Comparison of ENCODE assay signal across 8 cellular contexts in the genomic region with DNA sequence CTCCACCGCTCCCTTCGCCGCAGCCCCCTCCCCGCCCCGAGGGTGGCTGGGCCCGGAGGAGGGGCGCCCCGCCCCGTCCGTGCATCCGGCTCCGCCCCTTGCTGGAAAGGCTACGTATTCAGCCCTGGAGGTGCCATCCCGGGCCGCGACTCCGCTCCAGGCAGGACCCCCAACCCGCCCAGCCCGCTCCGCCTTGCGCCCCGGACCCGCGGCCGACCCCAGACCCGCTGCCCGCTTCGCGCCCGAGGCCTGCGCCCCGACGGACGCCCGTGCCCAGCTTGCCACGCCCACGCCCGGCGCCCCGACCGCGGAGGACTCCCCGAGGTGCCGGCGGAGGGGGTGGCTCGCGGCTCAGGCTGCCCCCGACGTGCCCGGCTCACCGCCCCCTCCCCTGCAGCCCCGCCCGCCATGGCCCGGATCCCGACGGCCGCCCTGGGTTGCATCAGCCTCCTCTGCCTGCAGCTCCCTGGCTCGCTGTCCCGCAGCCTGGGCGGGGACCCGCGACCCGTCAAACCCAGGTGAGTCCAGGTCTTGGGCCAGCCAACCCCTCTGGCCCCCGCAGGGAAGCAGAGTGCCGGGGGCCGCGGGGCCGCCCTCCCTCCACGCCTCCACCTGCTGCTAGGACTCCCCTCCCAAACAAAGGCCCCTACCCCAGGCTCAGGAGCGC. TPM values are rescaled to one million over a fixed set of nuclear protein-coding genes. Genes with fewer than 3 reads are reported as not detected.
A peak's percentile ranks its signal among the peaks of the same experiment; 100 is the strongest.
DNase-seq lines count a peak whose midpoint lies in the region; ATAC-seq and TF ChIP-seq lines count a peak whose summit lies in the region.

A gene with protein sequence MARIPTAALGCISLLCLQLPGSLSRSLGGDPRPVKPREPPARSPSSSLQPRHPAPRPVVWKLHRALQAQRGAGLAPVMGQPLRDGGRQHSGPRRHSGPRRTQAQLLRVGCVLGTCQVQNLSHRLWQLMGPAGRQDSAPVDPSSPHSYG (plus strand): TSS at position 104 of the 667 bp plus-strand sequence. CDS start 305 bp downstream, at position 409.

- H3K36me3 ChIP-seq in CD8-positive, alpha-beta memory T cell (ENCODE audit: insufficient read depth, low read length) = no peaks in the 10 kb centered on the region
- no peaks in the 10 kb centered on the region for H3K36me3 ChIP-seq in Panc1 (ENCODE audit: control insufficient read depth, insufficient read depth, low read length)

- peak within 1 kb of the TSS; percentile 47 for H3K4me3 ChIP-seq in CD8-positive, alpha-beta memory T cell (ENCODE audit: low read length)
- peak within 1 kb of the TSS; percentile 57 to 72 for H3K4me3 ChIP-seq in Panc1 (ENCODE audit: low read depth in 2 of 2, low read length in 2 of 2)
- peak within 1 kb of the TSS; percentile 62 for H3K4me3 ChIP-seq in iPS-11a (ENCODE audit: low read depth, low read length)

- H3K36me3 Mint-ChIP-seq in CD8-positive, alpha-beta memory T cell = no peaks in the 10 kb centered on the region
- no peaks in the 10 kb centered on the region for H3K36me3 Mint-ChIP-seq in activated naive CD8-positive, alpha-beta T cell

- H3K4me1 ChIP-seq in CD8-positive, alpha-beta memory T cell (ENCODE audit: insufficient read depth, low read length) = no peaks in the 10 kb centered on the region
- peaks cover 13% of the 10 kb centered on the region for H3K4me1 ChIP-seq in Panc1 (ENCODE audit: control insufficient read depth, insufficient read depth, low read length)

- in situ Hi-C loops in Panc1 (cut with HindIII; ENCODE audit: low pct_unique_long_range_greater_than_20kb, low sequenced_read_pairs) = no loop called here

- TF ChIP-seq CTCF in Panc1 (IDR thresholded peaks at IDR 0.05) = no peak

- H3K27ac ChIP-seq in CD8-positive, alpha-beta memory T cell (ENCODE audit: low read depth, low read length) = no peak within 1 kb of the TSS
- peak within 1 kb of the TSS; percentile 63; the same call in 1 of the 2 replicates for H3K27ac ChIP-seq in Panc1 (ENCODE audit: low read length)

- H3K27me3 ChIP-seq in CD8-positive, alpha-beta memory T cell (ENCODE audit: insufficient read depth, low read length, poor library complexity, severe bottlenecking) = no peaks in the 10 kb centered on the region
- H3K27me3 ChIP-seq in Panc1 (ENCODE audit: control insufficient read depth, insufficient read depth, low read length) = no peaks in the 10 kb centered on the region

- CTCF ChIA-PET in CD8-positive, alpha-beta memory T cell (lab: Charles Lee) = interaction anchor here (2.1 kb wide), 1 partner anchor 44 kb away, joined by 5 read pairs; a partner anchor contains a TSS
- CTCF ChIA-PET in Panc1 (lab: Charles Lee) = no interaction called here

- H3K4me1 Mint-ChIP-seq in CD8-positive, alpha-beta memory T cell = peaks cover 7 to 8% (median 7%) of the 10 kb centered on the region in 3 donors
- H3K4me1 Mint-ChIP-seq in activated naive CD8-positive, alpha-beta T cell (ENCODE audit: low read depth) = peaks cover 9% of the 10 kb centered on the region

- POLR2A ChIA-PET in CD8-positive, alpha-beta memory T cell (lab: Charles Lee) = interaction anchor here (0.7 to 1.0 kb wide), 2 partner anchors 11 to 44 kb away, joined by 5 to 6 read pairs; a partner anchor contains a TSS
- POLR2A ChIA-PET in Panc1 (lab: Charles Lee) = no interaction called here

- H3K9me3 Mint-ChIP-seq in CD8-positive, alpha-beta memory T cell = no peaks in the 10 kb centered on the region
- no peaks in the 10 kb centered on the region for H3K9me3 Mint-ChIP-seq in activated naive CD8-positive, alpha-beta T cell (ENCODE audit: low read depth)

- intact Hi-C loops in Panc1 (cut with micrococcal nuclease; ENCODE audit: unreplicated experiment) = no loop called here

- BruUV-seq in Panc1 (replicated peaks; lab: Mats Ljungman, UMichigan) = no TSS peak

- peak; percentile 56 to 79 (median 62) for DNase-seq in CD8-positive, alpha-beta memory T cell
- DNase-seq in Panc1 (ENCODE audit: low read depth, low spot score) (no peak), midbrain (lab: John Stamatoyannopoulos, UW) (no peak), cerebellum (ENCODE audit: low spot score) (no peak)
- DNase-seq in stimulated activated CD4-positive, alpha-beta T cell treated with anti-CD3 and anti-CD28 coated beads, Interleukin-4, amount 100 ng/mL, for 1 hour = peak; percentile 70

- H3K9me3 ChIP-seq in CD8-positive, alpha-beta memory T cell (ENCODE audit: low read length) = no peaks in the 10 kb centered on the region
- H3K9me3 ChIP-seq in Panc1 (ENCODE audit: control insufficient read depth, insufficient read depth, low read depth, low read length) = no peaks in the 10 kb centered on the region

- peaks cover 4 to 11% of the 10 kb centered on the region in 2 donors for H3K27me3 Mint-ChIP-seq in CD8-positive, alpha-beta memory T cell
- no peaks in the 10 kb centered on the region for H3K27me3 Mint-ChIP-seq in activated naive CD8-positive, alpha-beta T cell

- ATAC-seq in Panc1 (peak; percentile 69), GM18868 (IDR thresholded peaks at IDR 0.05; ENCODE audit: unreplicated experiment) (no peak)

- H3K27ac Mint-ChIP-seq in CD8-positive, alpha-beta memory T cell = peak within 1 kb of the TSS in 2 of 8 donors; percentile 62 to 78
- no peak within 1 kb of the TSS for H3K27ac Mint-ChIP-seq in activated naive CD8-positive, alpha-beta T cell

- H3K4me3 Mint-ChIP-seq in CD8-positive, alpha-beta memory T cell = peak within 1 kb of the TSS; percentile 70 to 85 (median 72)
- H3K4me3 Mint-ChIP-seq in activated naive CD8-positive, alpha-beta T cell = peak within 1 kb of the TSS; percentile 82

RNA-seq across cellular contexts. Expression of the gene that starts here (rescaled TPM):
- total RNA-seq in CD8-positive, alpha-beta memory T cell = 1 to 10 TPM; 3.4 to 3.5 TPM
- polyA plus RNA-seq in CD8-positive, alpha-beta memory T cell = 0.24 TPM
- 3.9 TPM for total RNA-seq in Panc1 (2021; ENCODE audit: unreplicated experiment)
- polyA plus RNA-seq in Panc1 (2012; ENCODE audit: insufficient read length) = 9.3 TPM
- total RNA-seq in cerebellum = 0.09 TPM

Comparison
In these comparisons a context has a peak if more than half of its experiments do, and no peak if none do; other contexts are left out.
1. DNase-seq: peak in CD8-positive, alpha-beta memory T cell (5 of 5) and stimulated activated CD4-positive, alpha-beta T cell treated with anti-CD3 and anti-CD28 coated beads, Interleukin-4, amount 100 ng/mL, for 1 hour (single experiment); none in Panc1 (single experiment), midbrain (single experiment) and cerebellum (single experiment).
2. Peak in every context shown above with its lines, with median percentiles within 50 percentile points of each other: H3K4me3 ChIP-seq.